ENCODE assay signal across 12 cellular contexts in the genomic region with DNA sequence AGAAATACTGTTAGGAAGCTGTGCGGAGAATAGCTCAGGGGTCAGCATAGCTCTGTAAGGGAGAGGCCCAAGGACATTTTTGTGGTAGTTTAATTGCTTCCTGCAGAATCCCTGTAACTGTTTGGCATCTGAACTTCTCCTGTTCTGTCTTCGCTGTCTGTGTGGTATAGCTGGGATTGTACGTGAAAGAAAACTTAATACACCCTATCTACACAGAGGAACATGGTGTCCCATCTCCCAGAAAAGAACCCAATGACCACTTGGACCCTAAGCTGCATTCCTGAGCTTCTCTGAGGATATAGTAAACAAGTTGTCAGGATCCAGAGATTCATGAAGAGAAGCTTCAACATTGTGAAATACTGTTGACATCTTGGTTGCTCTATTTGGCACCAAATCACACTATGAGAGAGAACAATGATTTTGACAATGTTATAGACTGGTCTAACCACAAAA.
A peak's percentile ranks its signal among the peaks of the same experiment; 100 is the strongest.
DNase-seq lines count a peak whose midpoint lies in the region; ATAC-seq, FAIRE-seq and TF ChIP-seq lines count a peak whose summit lies in the region.
"Had no signal": no experiment of that assay in that cellular context is flagged by ENCODE, and none has a peak within 500 bp of the region (broad histone marks: within the 10 kb centered on the region; RNA-seq: fewer than 3 reads in every experiment).

No MANE protein-coding gene starts in this region.

- H2AFZ ChIP-seq in HepG2 (ENCODE audit: low read length) = no peak overlapping the region

- no peaks in the 10 kb centered on the region for H3K27me3 Mint-ChIP-seq in activated CD4-positive, alpha-beta T cell treated with anti-CD3 and anti-CD28 coated beads, Interleukin-2, amount 10 ng/mL, durations not matched to agents 7 days and 5 days
- H3K27me3 Mint-ChIP-seq: B cell had no signal

- H3K4me3 ChIP-seq in left ventricle myocardium inferior (no peak overlapping the region), astrocyte of the spinal cord (ENCODE audit: low read depth, low read length) (no peak overlapping the region), HepG2 (replicated peaks in 1 of 3; ENCODE audit: insufficient read depth in 1 of 3, low read depth in 2 of 3, low read length in 3 of 3) (no peak overlapping the region)
- H3K4me3 ChIP-seq: heart left ventricle had no signal

- H3K9me3 Mint-ChIP-seq in activated CD4-positive, alpha-beta T cell treated with anti-CD3 and anti-CD28 coated beads, Interleukin-2, amount 10 ng/mL, durations not matched to agents 7 days and 5 days = peaks cover 8% of the 10 kb centered on the region

- no peak overlapping the region for H3K27ac Mint-ChIP-seq in activated CD4-positive, alpha-beta T cell treated with anti-CD3 and anti-CD28 coated beads, Interleukin-2, amount 10 ng/mL, durations not matched to agents 7 days and 5 days
- H3K27ac Mint-ChIP-seq: B cell, nephron progenitor cell had no signal

- H3K9ac ChIP-seq in HepG2 (ENCODE audit: insufficient read depth, low read depth, low read length) = no peak overlapping the region

- POLR2A ChIA-PET in HepG2 (lab: Yijun Ruan, JAX) = no interaction called here
- POLR2A ChIA-PET in activated CD4-positive, alpha-beta T cell treated with anti-CD3 and anti-CD28 coated beads, Interleukin-2, amount 10 ng/mL, durations not matched to agents 7 days and 5 days (lab: Charles Lee) = no interaction called here

- intact Hi-C loops in left cardiac atrium (cut with DNase I) = no loop called here
- intact Hi-C loops in left ventricle myocardium inferior (cut with micrococcal nuclease) = no loop called here
- intact Hi-C loops in HepG2 (cut with micrococcal nuclease; ENCODE audit: unreplicated experiment) = no loop called here

- CTCF ChIA-PET in HepG2 (lab: Yijun Ruan, JAX; ENCODE audit: low intra/inter-chr PET ratio, low total read pairs) = no interaction called here
- CTCF ChIA-PET in activated CD4-positive, alpha-beta T cell treated with anti-CD3 and anti-CD28 coated beads, Interleukin-2, amount 10 ng/mL, durations not matched to agents 7 days and 5 days (lab: Charles Lee) = interaction anchor here (1.1 to 1.5 kb wide), 4 partner anchors 15 to 59 kb away, joined by 3 to 5 read pairs (median 4); no protein-coding TSS in a partner anchor

- H3K9me3 ChIP-seq in left ventricle myocardium inferior (replicated peaks) = peaks cover 18% of the 10 kb centered on the region
- peaks cover 17% of the 10 kb centered on the region; the same call in 1 of the 2 replicates for H3K9me3 ChIP-seq in HepG2 (ENCODE audit: low read length)

- BruUV-seq in HepG2 (replicated peaks; lab: Mats Ljungman, UMichigan) = no TSS peak

- TF ChIP-seq EP300 in HepG2 (IDR thresholded peaks at IDR 0.05; ENCODE audit: low read depth in 2 of 2, low read length in 2 of 2) (no peak), HepG2 (CRISPR knock-in tag; IDR thresholded peaks at IDR 0.05; ENCODE audit: borderline replicate concordance) (no peak)

- no peaks in the 10 kb centered on the region for H4K20me1 ChIP-seq in HepG2 (ENCODE audit: insufficient read depth, low read length)

- no peaks in the 10 kb centered on the region for H3K79me2 ChIP-seq in HepG2 (ENCODE audit: insufficient read depth, low read length)

- peak; percentile 19 to 23 for ATAC-seq in left cardiac atrium
- ATAC-seq in HepG2 = no peak

- TF ChIP-seq CTCF in left ventricle myocardium inferior (IDR thresholded peaks at IDR 0.05; ENCODE audit: borderline replicate concordance) = no peak
- TF ChIP-seq CTCF in astrocyte of the spinal cord (IDR thresholded peaks at IDR 0.05; ENCODE audit: low read depth, low read length) = no peak
- TF ChIP-seq CTCF in HepG2 (CRISPR knock-in tag; IDR thresholded peaks at IDR 0.05) = no peak

- no peak for DNase-seq in left cardiac atrium
- no peak for DNase-seq in left ventricle myocardium inferior
- DNase-seq in astrocyte of the spinal cord (ENCODE audit: low read depth, low spot score) = peak; percentile 90
- no peak for DNase-seq in HepG2 (ENCODE audit: low spot score)
- DNase-seq in activated CD4-positive, alpha-beta T cell treated with anti-CD3 and anti-CD28 coated beads, Interleukin-2, amount 50 U/mL, for 48 hours = no peak
- DNase-seq in nucleus accumbens (lab: John Stamatoyannopoulos, UW) = no peak
- DNase-seq in NCI-H2171 (lab: John Stamatoyannopoulos, UW) = no peak
- no peak for DNase-seq in activated CD4-positive, alpha-beta T cell treated with anti-CD3 and anti-CD28 coated beads, Interleukin-2, amount 10 ng/mL, durations not matched to agents 7 days and 5 days
- DNase-seq: heart left ventricle, NCI-H524, nephron progenitor cell had no signal

- no peak for FAIRE-seq in HepG2 (lab: Jason Lieb, UNC)

- H3K36me3 ChIP-seq in left ventricle myocardium inferior = no peaks in the 10 kb centered on the region
- H3K36me3 ChIP-seq in HepG2 (replicated peaks in 1 of 2; ENCODE audit: control insufficient read depth in 1 of 2, insufficient read depth in 2 of 2, low read length in 2 of 2) = no peaks in the 10 kb centered on the region
- H3K36me3 ChIP-seq: heart left ventricle had no signal

- H3K4me1 ChIP-seq in left ventricle myocardium inferior = peaks cover 56% of the 10 kb centered on the region
- H3K4me1 ChIP-seq in HepG2 (ENCODE audit: insufficient read depth, low read length) = no peaks in the 10 kb centered on the region

- no peak overlapping the region for H3K4me2 ChIP-seq in HepG2 (ENCODE audit: low read depth, low read length)

- in situ Hi-C loops in astrocyte of the spinal cord (cut with HindIII; ENCODE audit: low sequenced_read_pairs) (no loop called here), HepG2 (cut with HindIII; ENCODE audit: extremely low pct_ligation_motif_present, low pct_unique_long_range_greater_than_20kb) (no loop called here)

- H3K27me3 ChIP-seq in left ventricle myocardium inferior (ENCODE audit: low read depth) (no peaks in the 10 kb centered on the region), HepG2 (ENCODE audit: control insufficient read depth in 1 of 2, insufficient read depth in 2 of 2, low read length in 2 of 2) (no peaks in the 10 kb centered on the region; a peak in 3 of 5 replicates)
- H3K27me3 ChIP-seq: heart left ventricle had no signal

- H3K4me3 Mint-ChIP-seq in activated CD4-positive, alpha-beta T cell treated with anti-CD3 and anti-CD28 coated beads, Interleukin-2, amount 10 ng/mL, durations not matched to agents 7 days and 5 days = no peak overlapping the region
- H3K4me3 Mint-ChIP-seq: B cell, nephron progenitor cell had no signal

- peaks cover 14% of the 10 kb centered on the region for H3K36me3 Mint-ChIP-seq in activated CD4-positive, alpha-beta T cell treated with anti-CD3 and anti-CD28 coated beads, Interleukin-2, amount 10 ng/mL, durations not matched to agents 7 days and 5 days (ENCODE audit: low read depth)

- H3K4me1 Mint-ChIP-seq in activated CD4-positive, alpha-beta T cell treated with anti-CD3 and anti-CD28 coated beads, Interleukin-2, amount 10 ng/mL, durations not matched to agents 7 days and 5 days = peaks cover 54% of the 10 kb centered on the region

- WGBS in HepG2 (ENCODE audit: low lambda C conversion rate) = 28% methylated on average over 3 of the region's 3 CpGs

- no peak for TF ChIP-seq POLR2A in HepG2 (IDR thresholded peaks at IDR 0.05; ENCODE audit: insufficient read depth in 1 of 2, low read depth in 2 of 2, low read length in 2 of 2)

- H3K27ac ChIP-seq in left ventricle myocardium inferior (replicated peaks) (no peak overlapping the region), HepG2 (ENCODE audit: extremely low read length, insufficient read depth, low read length) (no peak overlapping the region)

- no peak for TF ChIP-seq RAD21 in HepG2 (CRISPR knock-in tag; IDR thresholded peaks at IDR 0.05)

TF ChIP-seq in HepG2, 621 proteins besides CTCF, POLR2A, EP300 and RAD21:
- peak; percentile 16; the same call in 1 of the 2 replicates for TF ChIP-seq CEBPB (IDR thresholded peaks at IDR 0.05; ENCODE audit: borderline replicate concordance, low read depth, low read length)
- TF ChIP-seq HNF4G (IDR thresholded peaks at IDR 0.05; ENCODE audit: borderline replicate concordance, low read depth, low read length) = no peak
- TF ChIP-seq HNF4G (CRISPR knock-in tag; IDR thresholded peaks at IDR 0.05; ENCODE audit: borderline replicate concordance, low read depth) = no peak
TF ChIP-seq in HepG2: peak in this region for 1.
